In the genomic region with DNA sequence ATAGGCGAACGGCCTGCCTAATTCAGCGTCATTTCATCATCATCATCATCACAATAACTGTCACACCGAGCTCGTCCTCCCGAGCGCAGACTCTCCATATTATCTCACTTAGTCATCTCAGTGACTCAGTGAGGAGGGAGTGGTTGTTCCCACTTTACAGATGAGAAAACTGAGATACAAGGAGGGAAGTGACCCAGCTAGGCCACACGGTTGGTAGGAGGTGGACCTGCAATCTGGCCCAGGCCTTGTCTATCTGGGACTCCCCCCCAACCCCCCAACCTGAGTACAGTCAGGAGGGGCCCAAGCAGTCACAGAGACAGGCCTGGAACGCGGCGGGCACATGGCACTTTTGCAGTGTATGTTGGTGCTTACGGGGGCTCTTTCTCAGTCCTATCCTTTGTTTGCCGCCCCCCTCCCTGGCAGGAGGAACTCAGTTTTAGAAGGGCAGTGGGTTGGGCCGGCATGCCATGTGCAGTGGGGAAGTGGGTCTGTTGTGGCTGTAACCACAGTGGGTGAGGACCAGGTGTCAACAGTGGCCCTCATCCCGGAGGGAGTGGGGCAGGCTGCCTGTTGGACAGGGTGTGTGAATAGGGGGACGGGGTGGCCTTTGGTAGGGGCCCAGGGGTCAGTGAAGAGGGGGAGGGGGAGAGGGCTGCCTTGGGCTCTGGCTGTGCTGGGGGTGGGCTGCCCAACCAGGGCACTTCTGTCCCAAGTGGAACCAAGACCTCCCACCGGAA, we compare ENCODE assay signal across 8 cellular contexts. TPM values are rescaled to one million over a fixed set of nuclear protein-coding genes. Genes with fewer than 3 reads are reported as not detected.
DNase-seq lines count a peak whose midpoint lies in the region; ATAC-seq, FAIRE-seq and TF ChIP-seq lines count a peak whose summit lies in the region.

No MANE protein-coding gene starts in this region.

- H3K36me3 Mint-ChIP-seq in stimulated activated naive CD8-positive, alpha-beta T cell treated with anti-CD3 and anti-CD28 coated beads, Interleukin-15, Interleukin-2, amounts not matched to agents 100 ng/mL and 50 ng/mL, for 24 hours (ENCODE audit: low read depth) = no peaks in the 10 kb centered on the region

- peak overlapping the region; percentile 35 for H3K4me3 Mint-ChIP-seq in stimulated activated naive CD8-positive, alpha-beta T cell treated with anti-CD3 and anti-CD28 coated beads, Interleukin-15, Interleukin-2, amounts not matched to agents 100 ng/mL and 50 ng/mL, for 24 hours

- no peak for DNase-seq in stimulated activated naive CD8-positive, alpha-beta T cell treated with anti-CD3 and anti-CD28 coated beads, Interleukin-15, Interleukin-2, amounts not matched to agents 100 U/mL and 50 U/mL, for 24 hours
- no peak for DNase-seq in bronchial epithelial cell (ENCODE audit: low read depth)
- peak; percentile 36 to 59 (median 57) for DNase-seq in mucosa of descending colon
- DNase-seq in aorta = peak; percentile 59 to 72
- DNase-seq in NCI-H1436 treated with DMSO at 0.1 percent for 48 hours (lab: John Stamatoyannopoulos, UW) = no peak
- no peak for DNase-seq in kidney glomerular epithelial cell (lab: John Stamatoyannopoulos, UW)

- 81 to 82% methylated on average over 17 of the region's 17 CpGs for WGBS in aorta, 2 donors

- H3K4me3 ChIP-seq in bronchial epithelial cell (ENCODE audit: low read depth, low read length) (peak overlapping the region; percentile 67), mucosa of descending colon (no peak overlapping the region), aorta (ENCODE audit: low read length in 2 of 2) (no peak overlapping the region)

- H3K9me3 Mint-ChIP-seq in stimulated activated naive CD8-positive, alpha-beta T cell treated with anti-CD3 and anti-CD28 coated beads, Interleukin-15, Interleukin-2, amounts not matched to agents 100 ng/mL and 50 ng/mL, for 24 hours = no peaks in the 10 kb centered on the region

- H3K9me3 ChIP-seq in mucosa of descending colon (no peaks in the 10 kb centered on the region), aorta (ENCODE audit: control insufficient read depth, low read length) (no peaks in the 10 kb centered on the region)

- H3K27me3 ChIP-seq in bronchial epithelial cell (ENCODE audit: control insufficient read depth, insufficient read depth, low read length) = no peaks in the 10 kb centered on the region
- H3K27me3 ChIP-seq in aorta (ENCODE audit: control insufficient read depth in 1 of 2, insufficient read depth in 2 of 2, low read length in 1 of 2) = no peaks in the 10 kb centered on the region

- H3K4me1 ChIP-seq in mucosa of descending colon (ENCODE audit: low read depth) = peaks cover 29% of the 10 kb centered on the region
- no peaks in the 10 kb centered on the region for H3K4me1 ChIP-seq in aorta (ENCODE audit: control insufficient read depth in 1 of 2, insufficient read depth in 2 of 2, low read length in 2 of 2)

- H3K27me3 Mint-ChIP-seq in stimulated activated naive CD8-positive, alpha-beta T cell treated with anti-CD3 and anti-CD28 coated beads, Interleukin-15, Interleukin-2, amounts not matched to agents 100 ng/mL and 50 ng/mL, for 24 hours = peaks cover 15% of the 10 kb centered on the region

- TF ChIP-seq CTCF in bronchial epithelial cell (IDR thresholded peaks at IDR 0.05; ENCODE audit: insufficient read depth, low read length, severe bottlenecking) (no peak), mucosa of descending colon (IDR thresholded peaks at IDR 0.05) (no peak)

- H3K4me1 Mint-ChIP-seq in stimulated activated naive CD8-positive, alpha-beta T cell treated with anti-CD3 and anti-CD28 coated beads, Interleukin-15, Interleukin-2, amounts not matched to agents 100 ng/mL and 50 ng/mL, for 24 hours (ENCODE audit: low read depth) = peaks cover 7% of the 10 kb centered on the region

- H3K36me3 ChIP-seq in bronchial epithelial cell (ENCODE audit: control insufficient read depth, insufficient read depth, low read length) (peaks cover 1% of the 10 kb centered on the region), mucosa of descending colon (ENCODE audit: low read depth) (no peaks in the 10 kb centered on the region), aorta (ENCODE audit: control insufficient read depth in 1 of 2, insufficient read depth in 2 of 2, low read length in 1 of 2) (no peaks in the 10 kb centered on the region)

- FAIRE-seq in bronchial epithelial cell (lab: Jason Lieb, UNC) = no peak

- H3K27ac Mint-ChIP-seq in stimulated activated naive CD8-positive, alpha-beta T cell treated with anti-CD3 and anti-CD28 coated beads, Interleukin-15, Interleukin-2, amounts not matched to agents 100 ng/mL and 50 ng/mL, for 24 hours = no peak overlapping the region

- no peak for ATAC-seq in stimulated activated naive CD8-positive, alpha-beta T cell treated with anti-CD3 and anti-CD28 coated beads, Interleukin-15, Interleukin-2, amounts not matched to agents 100 U/mL and 50 U/mL, for 24 hours
- no peak for ATAC-seq in mucosa of descending colon
- ATAC-seq in aorta (ENCODE audit: low FRiP score) = no peak
- ATAC-seq in GM19455 (IDR thresholded peaks at IDR 0.05; ENCODE audit: unreplicated experiment) = no peak

- intact Hi-C loops in mucosa of descending colon (cut with DNase I, micrococcal nuclease) = no loop called here
- intact Hi-C loops in aorta (cut with DNase I) = loop anchor here (2.0 to 10.0 kb wide), 7 partner anchors 38 to 323 kb away; a partner anchor contains a TSS

- H3K27ac ChIP-seq in aorta (ENCODE audit: low read depth in 1 of 2, low read length in 2 of 2) = peak overlapping the region in 1 of 2 donors; percentile 93

RNA-seq across cellular contexts. Expression of a gene that starts 1.7 kb away (rescaled TPM):
- total RNA-seq in bronchial epithelial cell (16.8 and 21.3 TPM in 2 replicates), mucosa of descending colon (100 to 1,000 TPM in 1 of 3 donors, 10 to 100 TPM in 2; 75.2 to 101 (median 85.3) TPM), aorta (10 to 100 TPM; 47.5 to 67.8 TPM)
- polyA plus RNA-seq in aorta = 10 to 100 TPM; 17.7 to 18.0 TPM

Comparison
In these comparisons a context has a peak if more than half of its experiments do, and no peak if none do; other contexts are left out.
1. DNase-seq: peak in mucosa of descending colon (3 of 3) and aorta (2 of 2); none in stimulated activated naive CD8-positive, alpha-beta T cell treated with anti-CD3 and anti-CD28 coated beads, Interleukin-15, Interleukin-2, amounts not matched to agents 100 U/mL and 50 U/mL, for 24 hours (single experiment), bronchial epithelial cell (single experiment), NCI-H1436 treated with DMSO at 0.1 percent for 48 hours (single experiment) and kidney glomerular epithelial cell (single experiment).
2. intact Hi-C loops: an anchor here in aorta (2.0 to 10.0 kb wide); none called in mucosa of descending colon.